ENCODE assay signal across 11 cellular contexts in the genomic region with DNA sequence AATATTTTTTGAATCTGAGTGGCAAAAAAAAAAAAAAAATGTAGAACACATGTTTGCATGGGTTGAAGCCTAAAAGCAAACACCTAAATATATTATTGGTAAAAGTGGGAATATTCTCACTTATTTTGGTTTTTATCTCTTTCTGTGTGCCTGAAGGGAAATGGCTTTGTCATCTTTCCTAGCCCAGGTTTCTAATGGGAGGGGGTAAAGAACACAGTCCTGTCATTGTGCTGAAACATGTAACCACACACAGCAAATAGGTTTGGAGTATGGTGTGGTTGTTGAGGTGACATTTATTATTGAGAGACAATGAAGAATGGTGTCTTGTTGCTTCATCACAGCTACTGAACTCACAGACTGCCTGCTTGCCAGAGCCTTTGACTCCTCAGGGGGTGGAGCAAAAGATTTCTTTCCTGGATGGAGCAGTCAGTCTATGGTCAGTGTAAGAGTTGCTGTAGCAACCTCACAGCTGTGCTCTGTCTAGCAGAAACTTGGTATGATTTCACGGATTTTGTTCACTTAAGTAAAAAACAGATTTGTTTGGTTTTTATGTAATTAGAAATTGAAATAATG.
DNase-seq lines count a peak whose midpoint lies in the region; ATAC-seq and TF ChIP-seq lines count a peak whose summit lies in the region.
"Had no signal": no experiment of that assay in that cellular context is flagged by ENCODE, and none has a peak within 500 bp of the region (broad histone marks: within the 10 kb centered on the region; RNA-seq: fewer than 3 reads in every experiment).

No MANE protein-coding gene starts in this region.

- peaks cover 4% of the 10 kb centered on the region for H3K36me3 Mint-ChIP-seq in activated CD8-positive, alpha-beta T cell treated with anti-CD3 and anti-CD28 coated beads for 36 hours (ENCODE audit: low read depth)

- no peaks in the 10 kb centered on the region for H3K79me2 ChIP-seq in osteoblast (ENCODE audit: insufficient read depth, low read length)

- TF ChIP-seq CTCF in foreskin keratinocyte (conservative IDR thresholded peaks at IDR 0.05), result no peak
- TF ChIP-seq CTCF in retinal pigment epithelial cell (conservative IDR thresholded peaks at IDR 0.05; ENCODE audit: low read depth, low read length), result no peak
- TF ChIP-seq CTCF in activated CD8-positive, alpha-beta T cell treated with anti-CD3 and anti-CD28 coated beads for 36 hours (IDR thresholded peaks at IDR 0.05), result no peak
- no peak for TF ChIP-seq CTCF in osteoblast (IDR thresholded peaks at IDR 0.05; ENCODE audit: extremely low read depth, low read depth, low read length)

- H3K4me3 ChIP-seq in retinal pigment epithelial cell (ENCODE audit: low read length), result no peak overlapping the region
- no peak overlapping the region for H3K4me3 ChIP-seq in osteoblast (ENCODE audit: insufficient read depth, low read length)
- H3K4me3 ChIP-seq: SK-N-MC had no signal

- no peaks in the 10 kb centered on the region for H3K9me3 ChIP-seq in osteoblast (ENCODE audit: low read depth, low read length)

- no peaks in the 10 kb centered on the region for H3K27me3 Mint-ChIP-seq in activated CD8-positive, alpha-beta T cell treated with anti-CD3 and anti-CD28 coated beads for 36 hours

- no peaks in the 10 kb centered on the region for H3K4me1 Mint-ChIP-seq in activated CD8-positive, alpha-beta T cell treated with anti-CD3 and anti-CD28 coated beads for 36 hours (ENCODE audit: low read depth)

- no peak overlapping the region for H3K27ac Mint-ChIP-seq in activated CD8-positive, alpha-beta T cell treated with anti-CD3 and anti-CD28 coated beads for 36 hours

- ATAC-seq in foreskin keratinocyte, result no peak
- ATAC-seq in activated CD8-positive, alpha-beta T cell treated with anti-CD3 and anti-CD28 coated beads for 36 hours, result no peak

- DNase-seq in DMS53 (lab: John Stamatoyannopoulos, UW) (peak; percentile 52), DMS53 treated with DMSO at 0.1 percent for 48 hours (lab: John Stamatoyannopoulos, UW; ENCODE audit: unreplicated experiment) (no peak), RPMI7951 (ENCODE audit: low read depth) (peak; percentile 21), foreskin keratinocyte (peak; percentile 8 to 29), retinal pigment epithelial cell (ENCODE audit: low read depth) (peak; percentile 14), pons (ENCODE audit: low spot score) (no peak), osteoblast (ENCODE audit: insufficient read length, low spot score, missing footprints) (no peak)
- no peak for DNase-seq in activated CD8-positive, alpha-beta T cell treated with anti-CD3 and anti-CD28 coated beads for 36 hours
- DNase-seq: amniotic stem cell had no signal

- H3K9me3 Mint-ChIP-seq in activated CD8-positive, alpha-beta T cell treated with anti-CD3 and anti-CD28 coated beads for 36 hours, result no peaks in the 10 kb centered on the region

- CTCF ChIA-PET in activated CD8-positive, alpha-beta T cell treated with anti-CD3 and anti-CD28 coated beads for 36 hours (lab: Charles Lee), result interaction anchor here (1.0 kb wide), 1 partner anchor 16 kb away, joined by 3 read pairs; no protein-coding TSS in a partner anchor

- H3K27ac ChIP-seq in foreskin keratinocyte (no peak overlapping the region), osteoblast (ENCODE audit: low read depth, low read length) (no peak overlapping the region)
- H3K27ac ChIP-seq: 22Rv1, SK-N-MC had no signal

- H3K4me1 ChIP-seq in foreskin keratinocyte, result no peaks in the 10 kb centered on the region
- H3K4me1 ChIP-seq in osteoblast (ENCODE audit: insufficient read depth, low read length), result no peaks in the 10 kb centered on the region

- H3K4me2 ChIP-seq in osteoblast (ENCODE audit: insufficient read depth, low read length), result no peak overlapping the region

- H2AFZ ChIP-seq in osteoblast (ENCODE audit: low read length), result no peak overlapping the region

- no peaks in the 10 kb centered on the region for H3K36me3 ChIP-seq in osteoblast (ENCODE audit: insufficient read depth, low read length)

- H3K4me3 Mint-ChIP-seq in activated CD8-positive, alpha-beta T cell treated with anti-CD3 and anti-CD28 coated beads for 36 hours, result no peak overlapping the region

- intact Hi-C loops in activated CD8-positive, alpha-beta T cell treated with anti-CD3 and anti-CD28 coated beads for 36 hours (cut with micrococcal nuclease), result no loop called here

- no peaks in the 10 kb centered on the region for H3K27me3 ChIP-seq in foreskin keratinocyte
- H3K27me3 ChIP-seq in osteoblast (ENCODE audit: insufficient read depth, low read length), result no peaks in the 10 kb centered on the region

- no peaks in the 10 kb centered on the region for H4K20me1 ChIP-seq in osteoblast (ENCODE audit: insufficient read depth, low read length)

- POLR2A ChIA-PET in activated CD8-positive, alpha-beta T cell treated with anti-CD3 and anti-CD28 coated beads for 36 hours (lab: Charles Lee), result no interaction called here

Comparison
In these comparisons a context has a peak if more than half of its experiments do, and no peak if none do; other contexts are left out.
1. DNase-seq: peak in DMS53 (single experiment), RPMI7951 (single experiment), foreskin keratinocyte (2 of 2) and retinal pigment epithelial cell (single experiment); none in DMS53 treated with DMSO at 0.1 percent for 48 hours (single experiment), activated CD8-positive, alpha-beta T cell treated with anti-CD3 and anti-CD28 coated beads for 36 hours (single experiment), pons (single experiment) and osteoblast (single experiment).